Comparison of ENCODE assay signal across 1 cellular context in genomic region chrX:10199212-10199611, GRCh38.
TF ChIP-seq lines count a peak whose summit lies in the region.

No MANE protein-coding gene starts in this region.

TF ChIP-seq in GM12878, 131 proteins besides CTCF, POLR2A, EP300 and RAD21 (continued from another document and continues in another):
- TF ChIP-seq ZNF687 (IDR thresholded peaks at IDR 0.05): no peak
- TF ChIP-seq ATF2 (IDR thresholded peaks at IDR 0.05; ENCODE audit: low read length): no peak
- TF ChIP-seq SPI1 (IDR thresholded peaks at IDR 0.05; ENCODE audit: borderline replicate concordance, insufficient read depth, low read depth, low read length): peak; percentile 49; the same call in 1 of the 2 replicates
- peak; percentile 45 to 47; a peak in 1 of 4 replicates for TF ChIP-seq IKZF2 (IDR thresholded peaks at IDR 0.05)
- TF ChIP-seq POU2F2 (IDR thresholded peaks at IDR 0.05; ENCODE audit: borderline replicate concordance, low read depth, low read length): no peak
- no peak; the same call in 1 of the 2 replicates for TF ChIP-seq ZBTB40 (IDR thresholded peaks at IDR 0.05; ENCODE audit: borderline replicate concordance)
- TF ChIP-seq, protein P1, sequence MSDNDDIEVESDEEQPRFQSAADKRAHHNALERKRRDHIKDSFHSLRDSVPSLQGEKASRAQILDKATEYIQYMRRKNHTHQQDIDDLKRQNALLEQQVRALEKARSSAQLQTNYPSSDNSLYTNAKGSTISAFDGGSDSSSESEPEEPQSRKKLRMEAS (IDR thresholded peaks at IDR 0.05; ENCODE audit: low read depth, low read length): no peak
- TF ChIP-seq STAT3 (IDR thresholded peaks at IDR 0.05; ENCODE audit: low read depth, low read length): no peak
- TF ChIP-seq YBX1 (IDR thresholded peaks at IDR 0.05): no peak
- TF ChIP-seq, protein P2, sequence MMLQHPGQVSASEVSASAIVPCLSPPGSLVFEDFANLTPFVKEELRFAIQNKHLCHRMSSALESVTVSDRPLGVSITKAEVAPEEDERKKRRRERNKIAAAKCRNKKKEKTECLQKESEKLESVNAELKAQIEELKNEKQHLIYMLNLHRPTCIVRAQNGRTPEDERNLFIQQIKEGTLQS (IDR thresholded peaks at IDR 0.05; ENCODE audit: borderline replicate concordance, extremely low read depth, low read depth, low read length): no peak
- TF ChIP-seq YY1 (IDR thresholded peaks at IDR 0.05; ENCODE audit: low read depth, low read length): no peak
- no peak for TF ChIP-seq NR2C2 (IDR thresholded peaks at IDR 0.05; ENCODE audit: borderline replicate concordance, control insufficient read depth, insufficient read length, low read depth)
- TF ChIP-seq BCLAF1 (IDR thresholded peaks at IDR 0.05): no peak
- no peak for TF ChIP-seq USF2 (IDR thresholded peaks at IDR 0.05; ENCODE audit: borderline replicate concordance, low read depth, low read length)
- no peak for TF ChIP-seq FOS (IDR thresholded peaks at IDR 0.05; ENCODE audit: borderline replicate concordance, extremely low read depth, insufficient read length)
- no peak for TF ChIP-seq CEBPZ (IDR thresholded peaks at IDR 0.05; ENCODE audit: low read depth, low read length)
- no peak for TF ChIP-seq SUZ12 (IDR thresholded peaks at IDR 0.05; ENCODE audit: unreplicated experiment)
- no peak for TF ChIP-seq ZNF217 (IDR thresholded peaks at IDR 0.05)
- TF ChIP-seq JUNB (IDR thresholded peaks at IDR 0.05): peak; percentile 23; the same call in 1 of the 2 replicates
- no peak for TF ChIP-seq KDM1A (IDR thresholded peaks at IDR 0.05; ENCODE audit: borderline replicate concordance)
- TF ChIP-seq, protein P3, sequence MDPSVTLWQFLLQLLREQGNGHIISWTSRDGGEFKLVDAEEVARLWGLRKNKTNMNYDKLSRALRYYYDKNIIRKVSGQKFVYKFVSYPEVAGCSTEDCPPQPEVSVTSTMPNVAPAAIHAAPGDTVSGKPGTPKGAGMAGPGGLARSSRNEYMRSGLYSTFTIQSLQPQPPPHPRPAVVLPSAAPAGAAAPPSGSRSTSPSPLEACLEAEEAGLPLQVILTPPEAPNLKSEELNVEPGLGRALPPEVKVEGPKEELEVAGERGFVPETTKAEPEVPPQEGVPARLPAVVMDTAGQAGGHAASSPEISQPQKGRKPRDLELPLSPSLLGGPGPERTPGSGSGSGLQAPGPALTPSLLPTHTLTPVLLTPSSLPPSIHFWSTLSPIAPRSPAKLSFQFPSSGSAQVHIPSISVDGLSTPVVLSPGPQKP (IDR thresholded peaks at IDR 0.05; ENCODE audit: low read depth, low read length): no peak
- TF ChIP-seq MTA2 (IDR thresholded peaks at IDR 0.05; ENCODE audit: low read depth): peak; percentile 56; the same call in 1 of the 2 replicates
- peak; percentile 57 for TF ChIP-seq RUNX3 (IDR thresholded peaks at IDR 0.05; ENCODE audit: low read length)
- no peak for TF ChIP-seq RB1 (IDR thresholded peaks at IDR 0.05; ENCODE audit: borderline replicate concordance)
- TF ChIP-seq CHD2 (IDR thresholded peaks at IDR 0.05; ENCODE audit: borderline replicate concordance, low read depth, low read length): no peak
- no peak for TF ChIP-seq ZNF622 (IDR thresholded peaks at IDR 0.05)
- TF ChIP-seq, protein P4, sequence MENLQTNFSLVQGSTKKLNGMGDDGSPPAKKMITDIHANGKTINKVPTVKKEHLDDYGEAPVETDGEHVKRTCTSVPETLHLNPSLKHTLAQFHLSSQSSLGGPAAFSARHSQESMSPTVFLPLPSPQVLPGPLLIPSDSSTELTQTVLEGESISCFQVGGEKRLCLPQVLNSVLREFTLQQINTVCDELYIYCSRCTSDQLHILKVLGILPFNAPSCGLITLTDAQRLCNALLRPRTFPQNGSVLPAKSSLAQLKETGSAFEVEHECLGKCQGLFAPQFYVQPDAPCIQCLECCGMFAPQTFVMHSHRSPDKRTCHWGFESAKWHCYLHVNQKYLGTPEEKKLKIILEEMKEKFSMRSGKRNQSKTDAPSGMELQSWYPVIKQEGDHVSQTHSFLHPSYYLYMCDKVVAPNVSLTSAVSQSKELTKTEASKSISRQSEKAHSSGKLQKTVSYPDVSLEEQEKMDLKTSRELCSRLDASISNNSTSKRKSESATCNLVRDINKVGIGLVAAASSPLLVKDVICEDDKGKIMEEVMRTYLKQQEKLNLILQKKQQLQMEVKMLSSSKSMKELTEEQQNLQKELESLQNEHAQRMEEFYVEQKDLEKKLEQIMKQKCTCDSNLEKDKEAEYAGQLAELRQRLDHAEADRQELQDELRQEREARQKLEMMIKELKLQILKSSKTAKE (IDR thresholded peaks at IDR 0.05; ENCODE audit: low read depth, poor library complexity, severe bottlenecking): no peak
- peak; percentile 76; the same call in 1 of the 2 replicates for TF ChIP-seq ESRRA (IDR thresholded peaks at IDR 0.05; ENCODE audit: low read length)
- 0 out of 2 replicates have a peak, but pooled peaks have one; percentile 39 for TF ChIP-seq IKZF1 (conservative IDR thresholded peaks at IDR 0.05)
- TF ChIP-seq ZZZ3 (IDR thresholded peaks at IDR 0.05; ENCODE audit: control insufficient read depth, insufficient read length, low read depth): no peak
- TF ChIP-seq DPF2 (IDR thresholded peaks at IDR 0.05): 0 out of 2 replicates have a peak, but pooled peaks have one; percentile 28
- no peak for TF ChIP-seq ZBED1 (IDR thresholded peaks at IDR 0.05; ENCODE audit: borderline replicate concordance)
